Comparison of ENCODE assay signal across 1 cellular context in genomic region chr1:174158767-174159252, GRCh38.
TF ChIP-seq lines count a peak whose summit lies in the region.

No MANE protein-coding gene starts in this region.

TF ChIP-seq in HepG2, 621 proteins besides CTCF, POLR2A, EP300 and RAD21 (continued from another document and continues in another):
- TF ChIP-seq PRDM10 (CRISPR knock-in tag; IDR thresholded peaks at IDR 0.05; ENCODE audit: low read depth) = no peak
- TF ChIP-seq MIER3 (CRISPR knock-in tag; IDR thresholded peaks at IDR 0.05; ENCODE audit: borderline replicate concordance) = 0 out of 2 replicates have a peak, but pooled peaks have one; percentile 2
- no peak for TF ChIP-seq ZNF615 (CRISPR knock-in tag; IDR thresholded peaks at IDR 0.05; ENCODE audit: borderline replicate concordance)
- no peak for TF ChIP-seq ZNF777 (CRISPR knock-in tag; IDR thresholded peaks at IDR 0.05)
- TF ChIP-seq BRCA1 (CRISPR knock-in tag; IDR thresholded peaks at IDR 0.05) = peak; percentile 58; the same call in 1 of the 2 replicates
- TF ChIP-seq ZNF264 (CRISPR knock-in tag; IDR thresholded peaks at IDR 0.05) = peak; percentile 29; the same call in 1 of the 2 replicates
- no peak for TF ChIP-seq RFX1 (IDR thresholded peaks at IDR 0.05)
- 0 out of 2 replicates have a peak, but pooled peaks have one; percentile 63 for TF ChIP-seq ZFP90 (CRISPR knock-in tag; IDR thresholded peaks at IDR 0.05; ENCODE audit: borderline replicate concordance)
- TF ChIP-seq ZNF367 (CRISPR knock-in tag; IDR thresholded peaks at IDR 0.05; ENCODE audit: borderline replicate concordance) = no peak
- TF ChIP-seq NFIB (CRISPR knock-in tag; IDR thresholded peaks at IDR 0.05; ENCODE audit: borderline replicate concordance) = no peak
- 0 out of 2 replicates have a peak, but pooled peaks have one; percentile 3 for TF ChIP-seq MXD3 (CRISPR knock-in tag; IDR thresholded peaks at IDR 0.05)
- 0 out of 2 replicates have a peak, but pooled peaks have one; percentile 12 for TF ChIP-seq ZBTB42 (CRISPR knock-in tag; IDR thresholded peaks at IDR 0.05)
- TF ChIP-seq TEAD3 (CRISPR knock-in tag; optimal IDR thresholded peaks at IDR 0.05; ENCODE audit: borderline replicate concordance) = peak; percentile 35
- TF ChIP-seq ZNF878 (CRISPR knock-in tag; IDR thresholded peaks at IDR 0.05) = no peak
- 0 out of 2 replicates have a peak, but pooled peaks have one; percentile 3 for TF ChIP-seq POGZ (CRISPR knock-in tag; IDR thresholded peaks at IDR 0.05)
- TF ChIP-seq ZNF501 (CRISPR knock-in tag; IDR thresholded peaks at IDR 0.05) = peak; percentile 57; the same call in 1 of the 2 replicates
- TF ChIP-seq ZNF275 (CRISPR knock-in tag; IDR thresholded peaks at IDR 0.05; ENCODE audit: borderline replicate concordance) = peak; percentile 31; the same call in 1 of the 2 replicates
- TF ChIP-seq ZNF713 (CRISPR knock-in tag; IDR thresholded peaks at IDR 0.05) = no peak
- no peak for TF ChIP-seq HNF1A (IDR thresholded peaks at IDR 0.05; ENCODE audit: low read depth)
- TF ChIP-seq HNF1A (CRISPR knock-in tag; IDR thresholded peaks at IDR 0.05; ENCODE audit: borderline replicate concordance) = no peak
- no peak for TF ChIP-seq ZNF780A (CRISPR knock-in tag; IDR thresholded peaks at IDR 0.05)
- 0 out of 2 replicates have a peak, but pooled peaks have one; percentile 61 for TF ChIP-seq ZNF503 (CRISPR knock-in tag; IDR thresholded peaks at IDR 0.05)
- TF ChIP-seq ZNF224 (CRISPR knock-in tag; IDR thresholded peaks at IDR 0.05) = no peak
- TF ChIP-seq ZNF75D (CRISPR knock-in tag; IDR thresholded peaks at IDR 0.05; ENCODE audit: borderline replicate concordance) = no peak
- TF ChIP-seq XRCC5 (optimal IDR thresholded peaks at IDR 0.05; ENCODE audit: low read length) = peak; percentile 12
- 0 out of 2 replicates have a peak, but pooled peaks have one; percentile 10 for TF ChIP-seq IRF2 (CRISPR knock-in tag; IDR thresholded peaks at IDR 0.05)
- TF ChIP-seq ZBTB7B (CRISPR knock-in tag; IDR thresholded peaks at IDR 0.05) = no peak
- TF ChIP-seq ZGPAT (CRISPR knock-in tag; IDR thresholded peaks at IDR 0.05) = 0 out of 2 replicates have a peak, but pooled peaks have one; percentile 23
- TF ChIP-seq HNF1B (CRISPR knock-in tag; IDR thresholded peaks at IDR 0.05) = 0 out of 2 replicates have a peak, but pooled peaks have one; percentile 36
- TF ChIP-seq E2F5 (CRISPR knock-in tag; conservative IDR thresholded peaks at IDR 0.05) = peak; percentile 68; the same call in 1 of the 2 replicates
- TF ChIP-seq ZNF333 (CRISPR knock-in tag; IDR thresholded peaks at IDR 0.05; ENCODE audit: borderline replicate concordance) = 0 out of 2 replicates have a peak, but pooled peaks have one; percentile 19
- 0 out of 2 replicates have a peak, but pooled peaks have one; percentile 2 for TF ChIP-seq SNAPC4 (CRISPR knock-in tag; IDR thresholded peaks at IDR 0.05)
- TF ChIP-seq ZNF232 (CRISPR knock-in tag; IDR thresholded peaks at IDR 0.05; ENCODE audit: borderline replicate concordance) = peak; percentile 44; the same call in 1 of the 2 replicates
- TF ChIP-seq KLF6 (CRISPR knock-in tag; IDR thresholded peaks at IDR 0.05) = 0 out of 2 replicates have a peak, but pooled peaks have one; percentile 15
